ENCODE assay signal across 8 cellular contexts in genomic region chr16:67892375-67892774, GRCh38. TPM values are rescaled to one million over a fixed set of nuclear protein-coding genes. Genes with fewer than 3 reads are reported as not detected.
DNase-seq lines count a peak whose midpoint lies in the region; ATAC-seq, FAIRE-seq and TF ChIP-seq lines count a peak whose summit lies in the region.

No MANE protein-coding gene starts in this region.

- CTCF ChIA-PET in activated CD4-positive, alpha-beta T cell treated with anti-CD3 and anti-CD28 coated beads for 36 hours (lab: Charles Lee) = interaction anchor here (0.8 to 2.0 kb wide), 4 partner anchors 9 to 387 kb away, joined by 3 to 8 read pairs (median 3); no protein-coding TSS in a partner anchor

- H3K36me3 ChIP-seq in kidney (ENCODE audit: control insufficient read depth in 1 of 2, insufficient read depth in 2 of 2, low read length in 2 of 2) (no peaks in the 10 kb centered on the region), suprapubic skin (no peaks in the 10 kb centered on the region)

- no peak for TF ChIP-seq EP300 in suprapubic skin (IDR thresholded peaks at IDR 0.05)

- peak overlapping the region in 1 of 2 donors; percentile 31 for H3K9ac ChIP-seq in kidney (ENCODE audit: low read length in 2 of 2)

- H3K4me3 Mint-ChIP-seq in activated CD4-positive, alpha-beta T cell treated with anti-CD3 and anti-CD28 coated beads for 36 hours = peak overlapping the region; percentile 80
- peak overlapping the region; percentile 87 for H3K4me3 Mint-ChIP-seq in activated naive CD8-positive, alpha-beta T cell

- no peak overlapping the region for H3K27ac ChIP-seq in kidney (ENCODE audit: low read depth in 2 of 2, low read length in 2 of 2)
- no peak overlapping the region for H3K27ac ChIP-seq in suprapubic skin

- POLR2A ChIA-PET in activated CD4-positive, alpha-beta T cell treated with anti-CD3 and anti-CD28 coated beads for 36 hours (lab: Charles Lee) = interaction anchor here (0.6 to 1.4 kb wide), 3 partner anchors 11 to 43 kb away, joined by 3 to 4 read pairs (median 3); no protein-coding TSS in a partner anchor

- H3K4me1 Mint-ChIP-seq in activated CD4-positive, alpha-beta T cell treated with anti-CD3 and anti-CD28 coated beads for 36 hours = peaks cover 30% of the 10 kb centered on the region
- peaks cover 36% of the 10 kb centered on the region for H3K4me1 Mint-ChIP-seq in activated naive CD8-positive, alpha-beta T cell (ENCODE audit: low read depth)

- H3K9me3 ChIP-seq in kidney (ENCODE audit: control insufficient read depth in 1 of 2, low read length in 2 of 2) (no peaks in the 10 kb centered on the region), suprapubic skin (no peaks in the 10 kb centered on the region)

- no peak for TF ChIP-seq POLR2A in suprapubic skin (IDR thresholded peaks at IDR 0.05)

- H3K4me3 ChIP-seq in kidney (ENCODE audit: low read length in 2 of 2) (peak overlapping the region; percentile 56 to 71), suprapubic skin (peak overlapping the region; percentile 77)

- FAIRE-seq in kidney (lab: Jason Lieb, UNC) = no peak

- TF ChIP-seq CTCF in kidney (IDR thresholded peaks at IDR 0.05; ENCODE audit: borderline replicate concordance, extremely low read depth, insufficient read depth) (no peak), suprapubic skin (IDR thresholded peaks at IDR 0.05) (no peak)

- H3K4me1 ChIP-seq in kidney (ENCODE audit: control insufficient read depth in 1 of 2, insufficient read depth in 1 of 2, low read depth in 1 of 2, low read length in 2 of 2) (peaks cover 8 to 20% of the 10 kb centered on the region in 2 donors), suprapubic skin (peaks cover 32% of the 10 kb centered on the region)

- 59% methylated on average over 5 of the region's 5 CpGs for WGBS in suprapubic skin

- no peak for ATAC-seq in activated CD4-positive, alpha-beta T cell treated with anti-CD3 and anti-CD28 coated beads for 36 hours

- intact Hi-C loops in activated CD4-positive, alpha-beta T cell treated with anti-CD3 and anti-CD28 coated beads for 36 hours (cut with DNase I, micrococcal nuclease) = loop anchor here in 1 of 2 experiments (5.0 kb wide), 1 partner anchor 45 kb away; the partner anchor contains the start of genes CENPT and NUTF2
- intact Hi-C loops in kidney (cut with DNase I) = no loop called here

- peaks cover 2% of the 10 kb centered on the region for H3K36me3 Mint-ChIP-seq in activated CD4-positive, alpha-beta T cell treated with anti-CD3 and anti-CD28 coated beads for 36 hours (ENCODE audit: low read depth)
- H3K36me3 Mint-ChIP-seq in activated naive CD8-positive, alpha-beta T cell = peaks cover 3% of the 10 kb centered on the region

- peak overlapping the region; percentile 78 for H3K27ac Mint-ChIP-seq in activated CD4-positive, alpha-beta T cell treated with anti-CD3 and anti-CD28 coated beads for 36 hours
- peak overlapping the region; percentile 69 for H3K27ac Mint-ChIP-seq in activated naive CD8-positive, alpha-beta T cell

- H3K27me3 ChIP-seq in suprapubic skin = no peaks in the 10 kb centered on the region

- H3K9me3 Mint-ChIP-seq in activated CD4-positive, alpha-beta T cell treated with anti-CD3 and anti-CD28 coated beads for 36 hours (ENCODE audit: low read depth) = no peaks in the 10 kb centered on the region
- H3K9me3 Mint-ChIP-seq in activated naive CD8-positive, alpha-beta T cell (ENCODE audit: low read depth) = no peaks in the 10 kb centered on the region

- H3K27me3 Mint-ChIP-seq in activated CD4-positive, alpha-beta T cell treated with anti-CD3 and anti-CD28 coated beads for 36 hours = no peaks in the 10 kb centered on the region
- H3K27me3 Mint-ChIP-seq in activated naive CD8-positive, alpha-beta T cell = no peaks in the 10 kb centered on the region

- DNase-seq in activated CD4-positive, alpha-beta T cell treated with anti-CD3 and anti-CD28 coated beads for 36 hours = no peak
- no peak for DNase-seq in activated CD4-positive, alpha-beta T cell treated with anti-CD3 and anti-CD28 coated beads for 4 hours
- DNase-seq in kidney = no peak
- DNase-seq in suprapubic skin (ENCODE audit: low spot score in 2 of 2) = no peak
- DNase-seq in effector CD8-positive, alpha-beta T cell (lab: John Stamatoyannopoulos, UW) = no peak
- no peak for DNase-seq in NOMO-1 treated with dmso at 0.1 percent for 144 hours (lab: John Stamatoyannopoulos, UW; ENCODE audit: unreplicated experiment)
- no peak for DNase-seq in AG20443 (ENCODE audit: low spot score)

RNA-seq across cellular contexts. Expression of gene PSKH1, which starts 0.7 kb away (rescaled TPM):
- total RNA-seq in activated CD4-positive, alpha-beta T cell treated with anti-CD3 and anti-CD28 coated beads for 36 hours = 10 to 100 TPM; 11.7 to 11.9 TPM
- total RNA-seq in kidney (33.2 TPM), suprapubic skin (10 to 100 TPM; 16.4 to 26.9 (median 24.5) TPM)
- 23.6 TPM for polyA plus RNA-seq in kidney (ENCODE audit: insufficient read depth, low read depth, low replicate concordance)

RNA-seq across cellular contexts. Expression of gene NRN1L, which starts 7.7 kb away (rescaled TPM):
- total RNA-seq in activated CD4-positive, alpha-beta T cell treated with anti-CD3 and anti-CD28 coated beads for 36 hours = not detected
- 1.1 TPM for total RNA-seq in kidney
- polyA plus RNA-seq in kidney (ENCODE audit: insufficient read depth, low read depth, low replicate concordance) = 1.2 TPM
- total RNA-seq in suprapubic skin = 1 to 10 TPM in 3 of 4 donors, not detected in 1; 4.3 to 5.6 (median 4.7) TPM

RNA-seq across cellular contexts. Expression of gene EDC4, which starts 19.5 kb away (rescaled TPM):
- total RNA-seq in activated CD4-positive, alpha-beta T cell treated with anti-CD3 and anti-CD28 coated beads for 36 hours = 10 to 100 TPM; 92.8 to 96.9 TPM
- 56.5 TPM for total RNA-seq in kidney
- polyA plus RNA-seq in kidney (ENCODE audit: insufficient read depth, low read depth, low replicate concordance) = 44.7 TPM
- 100 to 1,000 TPM in 1 of 4 donors, 10 to 100 TPM in 3; 59.5 to 110 (median 68.0) TPM for total RNA-seq in suprapubic skin

RNA-seq across cellular contexts. Expression of gene CTRL, which starts 39.3 kb away (rescaled TPM):
- total RNA-seq in activated CD4-positive, alpha-beta T cell treated with anti-CD3 and anti-CD28 coated beads for 36 hours = 1 to 10 TPM; 2.5 to 3.5 TPM
- 0.69 TPM for total RNA-seq in kidney
- not detected for polyA plus RNA-seq in kidney (ENCODE audit: insufficient read depth, low read depth, low replicate concordance)
- 1 to 10 TPM in 3 of 4 donors, under 1 TPM in 1; 0.55 to 2.7 (median 1.8) TPM for total RNA-seq in suprapubic skin

RNA-seq across cellular contexts. Expression of gene PSMB10, which starts 44.3 kb away (rescaled TPM):
- 100 to 1,000 TPM; 123 to 195 TPM for total RNA-seq in activated CD4-positive, alpha-beta T cell treated with anti-CD3 and anti-CD28 coated beads for 36 hours
- total RNA-seq in kidney (78.6 TPM), suprapubic skin (10 to 100 TPM; 13.5 to 31.2 (median 16.3) TPM)
- polyA plus RNA-seq in kidney (ENCODE audit: insufficient read depth, low read depth, low replicate concordance) = 76.4 TPM
